8 cellular contexts compared by ENCODE assay signal in genomic region chr14:76644875-76645518, GRCh38.
DNase-seq lines count a peak whose midpoint lies in the region; ATAC-seq, FAIRE-seq and TF ChIP-seq lines count a peak whose summit lies in the region.

No MANE protein-coding gene starts in this region.

- H3K27me3 Mint-ChIP-seq in nephron (ENCODE audit: low read depth) = no peaks in the 10 kb centered on the region

- H3K4me1 Mint-ChIP-seq in nephron = peaks cover 5% of the 10 kb centered on the region

- TF ChIP-seq CTCF in BJ (IDR thresholded peaks at IDR 0.05; ENCODE audit: insufficient read depth, low read depth, low read length) = peak; percentile 47
- TF ChIP-seq CTCF in nephron (IDR thresholded peaks at IDR 0.05; ENCODE audit: unreplicated experiment in 3 of 3) = peak; percentile 73 to 84 (median 82)

- CTCF ChIA-PET in BJ (lab: Yijun Ruan, JAX) = interaction anchor here (0.6 to 1.0 kb wide), 2 partner anchors 594 to 935 kb away, joined by 3 read pairs; no protein-coding TSS in a partner anchor

- no peak for ATAC-seq in GM19328 (IDR thresholded peaks at IDR 0.05; ENCODE audit: unreplicated experiment)
- ATAC-seq in GM18498 (IDR thresholded peaks at IDR 0.05; ENCODE audit: unreplicated experiment) = no peak

- H3K4me3 Mint-ChIP-seq in nephron = no peak overlapping the region

- no peaks in the 10 kb centered on the region for H3K36me3 ChIP-seq in BJ (ENCODE audit: control insufficient read depth, insufficient read depth, low read length)

- peaks cover 3% of the 10 kb centered on the region; the same call in 1 of the 2 replicates for H3K27me3 ChIP-seq in BJ (ENCODE audit: control insufficient read depth, insufficient read depth, low read length)

- DNase-seq in BJ (ENCODE audit: low read depth) (no peak), GM12892 (ENCODE audit: insufficient read length) (peak; percentile 25), NCI-H345 (lab: John Stamatoyannopoulos, UW) (peak; percentile 46), cerebellum (ENCODE audit: low spot score) (peak; percentile 10), GDM1 (lab: John Stamatoyannopoulos, UW) (no peak)

- no peak overlapping the region for H3K4me3 ChIP-seq in BJ (ENCODE audit: low read depth, low read length)

- FAIRE-seq in GM12892 (lab: Jason Lieb, UNC) = no peak

- TF ChIP-seq POLR2A in GM12892 (IDR thresholded peaks at IDR 0.05; ENCODE audit: low read depth, low read length) = no peak

- no peak overlapping the region for H3K27ac Mint-ChIP-seq in nephron

- no peaks in the 10 kb centered on the region for H3K36me3 Mint-ChIP-seq in nephron (ENCODE audit: low read depth)

- POLR2A ChIA-PET in BJ (lab: Charles Lee) = no interaction called here

- no peaks in the 10 kb centered on the region for H3K9me3 Mint-ChIP-seq in nephron

Comparison
In these comparisons a context has a peak if more than half of its experiments do, and no peak if none do; other contexts are left out.
1. DNase-seq: peak in GM12892 (single experiment), NCI-H345 (single experiment) and cerebellum (single experiment); none in BJ (single experiment) and GDM1 (single experiment).